28 cellular contexts compared by ENCODE assay signal in the genomic region with DNA sequence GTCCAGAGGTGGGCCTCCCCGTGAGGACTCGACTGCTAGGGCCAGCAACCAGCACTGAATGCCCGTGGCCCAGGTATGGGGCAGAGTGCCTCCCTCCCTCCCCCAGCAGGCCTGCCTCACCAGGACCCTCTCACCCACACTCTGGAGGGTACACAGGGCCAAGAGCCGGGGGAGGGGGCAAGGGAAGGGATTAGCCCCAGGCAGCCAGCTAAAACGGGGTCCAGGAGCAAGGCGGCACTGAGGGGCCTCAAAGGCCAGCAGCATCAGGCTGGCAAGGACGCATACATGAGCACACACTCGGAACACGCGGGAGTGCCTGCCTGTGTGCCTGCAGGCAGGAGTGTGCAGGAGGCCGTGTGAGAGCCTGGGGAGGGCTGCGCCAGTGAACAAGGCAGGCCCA. TPM values are rescaled to one million over a fixed set of nuclear protein-coding genes. Genes with fewer than 3 reads are reported as not detected.
"Had no signal": no experiment of that assay in that cellular context is flagged by ENCODE, and none has a peak within 500 bp of the region (broad histone marks: within the 10 kb centered on the region; RNA-seq: fewer than 3 reads in every experiment).

No MANE protein-coding gene starts in this region.

- H3K4me3 Mint-ChIP-seq: activated B cell treated with CpG ODN at 0.5 μM for 24 hours; activated CD4-positive, alpha-beta T cell treated with anti-CD3 and anti-CD28 coated beads for 36 hours; activated naive CD8-positive, alpha-beta T cell treated with anti-CD3 and anti-CD28 coated beads for 36 hours; central memory CD8-positive, alpha-beta T cell; effector memory CD8-positive, alpha-beta T cell; naive B cell; stimulated activated memory B cell treated with anti-CD40 and anti-IgM and Interleukin-4, amounts not matched to agents 10 μg/mL and 1 μg/mL and 100 μg/mL, for 72 hours had no signal

- H3K9me3 Mint-ChIP-seq: central memory CD8-positive, alpha-beta T cell; effector memory CD8-positive, alpha-beta T cell had no signal

- H3K36me3 Mint-ChIP-seq: activated naive CD8-positive, alpha-beta T cell treated with anti-CD3 and anti-CD28 coated beads for 36 hours; stimulated activated memory B cell treated with anti-CD40 and anti-IgM and Interleukin-4, amounts not matched to agents 10 μg/mL and 1 μg/mL and 100 μg/mL, for 72 hours had no signal

- H3K27me3 Mint-ChIP-seq: activated naive CD8-positive, alpha-beta T cell treated with anti-CD3 and anti-CD28 coated beads for 36 hours; central memory CD8-positive, alpha-beta T cell had no signal

- H3K4me1 ChIP-seq: breast epithelium, colonic mucosa, esophagus muscularis mucosa, pancreas, stomach, suprapubic skin, tibial nerve had no signal

- H3K27me3 ChIP-seq: suprapubic skin had no signal

- DNase-seq: activated B cell treated with CpG ODN at 0.5 μM for 24 hours; activated CD4-positive, alpha-beta T cell treated with anti-CD3 and anti-CD28 coated beads for 36 hours; activated CD4-positive, alpha-beta T cell treated with anti-CD3 and anti-CD28 coated beads, Interleukin-2, amount 50 U/mL, for 48 hours; activated naive CD4-positive, alpha-beta T cell treated with Interleukin-2 at 50 U/mL for 16 hours; activated naive CD8-positive, alpha-beta T cell treated with anti-CD3 and anti-CD28 coated beads for 36 hours; activated T-cell treated with anti-CD3 and anti-CD28 coated beads, Interleukin-2, amount 50 U/mL, for 48 hours; colonic mucosa; effector memory CD8-positive, alpha-beta T cell; glutamatergic neuron; hippocampal formation; naive B cell; right cardiac atrium; small intestine; stimulated activated CD4-positive, alpha-beta T cell treated with anti-CD3 and anti-CD28 coated beads, Interleukin-2, amount 100 ng/mL, for 24 hours; stomach; T-helper 9 cell had no signal

- H3K27ac ChIP-seq: colonic mucosa, dorsolateral prefrontal cortex, esophagus muscularis mucosa, pancreas, stomach, suprapubic skin, tibial nerve had no signal

- H3K4me1 Mint-ChIP-seq: activated B cell treated with CpG ODN at 0.5 μM for 24 hours; activated CD4-positive, alpha-beta T cell treated with anti-CD3 and anti-CD28 coated beads for 36 hours; activated naive CD8-positive, alpha-beta T cell treated with anti-CD3 and anti-CD28 coated beads for 36 hours; central memory CD8-positive, alpha-beta T cell; naive B cell; stimulated activated memory B cell treated with anti-CD40 and anti-IgM and Interleukin-4, amounts not matched to agents 10 μg/mL and 1 μg/mL and 100 μg/mL, for 72 hours had no signal

- H3K9me3 ChIP-seq: colonic mucosa, pancreas, suprapubic skin had no signal

- ATAC-seq: activated CD4-positive, alpha-beta T cell treated with anti-CD3 and anti-CD28 coated beads for 36 hours; effector memory CD8-positive, alpha-beta T cell; pancreas; right cardiac atrium; stimulated activated memory B cell treated with anti-CD40 and anti-IgM and Interleukin-4, amounts not matched to agents 10 μg/mL and 1 μg/mL and 100 μg/mL, for 72 hours had no signal

- H3K27ac Mint-ChIP-seq: activated B cell treated with CpG ODN at 0.5 μM for 24 hours; activated CD4-positive, alpha-beta T cell treated with anti-CD3 and anti-CD28 coated beads for 36 hours; activated naive CD8-positive, alpha-beta T cell treated with anti-CD3 and anti-CD28 coated beads for 36 hours; effector memory CD8-positive, alpha-beta T cell; naive B cell; stimulated activated memory B cell treated with anti-CD40 and anti-IgM and Interleukin-4, amounts not matched to agents 10 μg/mL and 1 μg/mL and 100 μg/mL, for 72 hours had no signal

- H3K4me3 ChIP-seq: breast epithelium, colonic mucosa, dorsolateral prefrontal cortex, esophagus muscularis mucosa, lung, pancreas, stomach, suprapubic skin, tibial nerve had no signal

- H3K36me3 ChIP-seq: breast epithelium, colonic mucosa, esophagus muscularis mucosa, pancreas, stomach, suprapubic skin, tibial nerve had no signal

RNA-seq across cellular contexts. Expression of a gene that starts 18.3 kb away (rescaled TPM):
- total RNA-seq: activated B cell treated with CpG ODN at 0.5 μM for 24 hours; esophagus muscularis mucosa; T-helper 1 cell treated with Interleukin-12 subunit alpha and Interleukin-12 subunit beta and Interleukin-4 antibody, amounts not matched to agents 30 ng/mL and 1 ng/mL, for 36 hours; tibial nerve had no signal
- polyA plus RNA-seq: right cardiac atrium had no signal

RNA-seq across cellular contexts. Expression of a gene that starts 44.9 kb away (rescaled TPM):
- total RNA-seq: activated B cell treated with CpG ODN at 0.5 μM for 24 hours; activated CD8-positive, alpha-beta memory T cell treated with anti-CD3 and anti-CD28 coated beads for 36 hours; pulmonary artery endothelial cell; T-helper 1 cell treated with Interleukin-12 subunit alpha and Interleukin-12 subunit beta and Interleukin-4 antibody, amounts not matched to agents 30 ng/mL and 1 ng/mL, for 36 hours had no signal
